In genomic region chr2:13791019-13791418, GRCh38 we compare ENCODE assay signal across 30 cellular contexts.
"Had no signal": no experiment of that assay in that cellular context is flagged by ENCODE, and none has a peak within 500 bp of the region (broad histone marks: within the 10 kb centered on the region; RNA-seq: fewer than 3 reads in every experiment).

No MANE protein-coding gene starts in this region.

- H3K36me3 ChIP-seq: ascending aorta, cardiac muscle cell, WERI-Rb-1 had no signal

- H3K27ac ChIP-seq: ascending aorta, cardiac muscle cell, WERI-Rb-1 had no signal

- DNase-seq: activated CD4-positive, alpha-beta memory T cell treated with anti-CD3 and anti-CD28 coated beads, Interleukin-2, amount 10 ng/mL, durations not matched to agents 7 days and 5 days; activated CD4-positive, alpha-beta T cell treated with anti-CD3 and anti-CD28 coated beads for 1 hour; activated CD4-positive, alpha-beta T cell treated with anti-CD3 and anti-CD28 coated beads for 36 hours; activated CD4-positive, alpha-beta T cell treated with anti-CD3 and anti-CD28 coated beads for 48 hours; activated CD4-positive, alpha-beta T cell treated with anti-CD3 and anti-CD28 coated beads, Interleukin-2, amount 10 ng/mL, durations not matched to agents 7 days and 5 days; activated CD4-positive, alpha-beta T cell treated with anti-CD3 and anti-CD28 coated beads, Interleukin-2, amount 50 U/mL, for 48 hours; activated CD4-positive, CD25-positive, alpha-beta regulatory T cell; activated CD8-positive, alpha-beta memory T cell treated with anti-CD3 and anti-CD28 coated beads for 24 hours; activated CD8-positive, alpha-beta memory T cell treated with anti-CD3 and anti-CD28 coated beads, Interleukin-2, amount 10 ng/mL, durations not matched to agents 7 days and 5 days; activated CD8-positive, alpha-beta memory T cell treated with anti-CD3 and anti-CD28 coated beads, Interleukin-2, amount 50 U/mL, for 48 hours; activated CD8-positive, alpha-beta T cell treated with anti-CD3 and anti-CD28 coated beads, Interleukin-2, amount 10 ng/mL, durations not matched to agents 7 days and 5 days; activated effector memory CD4-positive, alpha-beta T cell treated with Interleukin-2 at 50 U/mL for 16 hours; activated gamma-delta T cell; activated naive CD4-positive, alpha-beta T cell treated with anti-CD3 and anti-CD28 coated beads, Interleukin-2, amount 10 ng/mL, durations not matched to agents 7 days and 5 days; activated naive CD4-positive, alpha-beta T cell treated with Interleukin-2 at 50 U/mL for 16 hours; activated naive CD8-positive, alpha-beta T cell treated with anti-CD3 and anti-CD28 coated beads, Interleukin-2, amount 10 ng/mL, durations not matched to agents 7 days and 5 days; activated naive CD8-positive, alpha-beta T cell treated with anti-CD3 and anti-CD28 coated beads, Interleukin-2, amount 50 U/mL, for 24 hours; activated T-cell treated with anti-CD3 and anti-CD28 coated beads, Interleukin-2, amount 50 U/mL, for 24 hours; activated T-cell treated with anti-CD3 and anti-CD28 coated beads, Interleukin-2, amount 50 U/mL, for 48 hours; amygdala; anterior cingulate cortex; caudate nucleus; T-helper 1 cell; T-helper 2 cell; T-helper 9 cell; WERI-Rb-1 had no signal

- H3K27me3 ChIP-seq: ascending aorta, cardiac muscle cell had no signal

- ATAC-seq: activated CD4-positive, alpha-beta T cell treated with anti-CD3 and anti-CD28 coated beads for 36 hours; activated CD4-positive, CD25-positive, alpha-beta regulatory T cell treated with anti-CD3 and anti-CD28 coated beads, Interleukin-2, amount 50 U/mL, for 24 hours; activated CD8-positive, alpha-beta memory T cell treated with anti-CD3 and anti-CD28 coated beads, Interleukin-2, amount 10 ng/mL, durations not matched to agents 7 days and 5 days; activated CD8-positive, alpha-beta T cell treated with anti-CD3 and anti-CD28 coated beads, Interleukin-2, amount 10 ng/mL, durations not matched to agents 7 days and 5 days; activated naive CD8-positive, alpha-beta T cell treated with anti-CD3 and anti-CD28 coated beads, Interleukin-2, amount 50 U/mL, for 24 hours; WTC11 had no signal

- H3K9me3 ChIP-seq: ascending aorta had no signal

- H3K4me3 ChIP-seq: ascending aorta, cardiac muscle cell had no signal

- H3K4me1 ChIP-seq: ascending aorta had no signal
